19 cellular contexts compared by ENCODE assay signal in genomic region chrX:26328610-26329319, GRCh38.
DNase-seq lines count a peak whose midpoint lies in the region; ATAC-seq, FAIRE-seq and TF ChIP-seq lines count a peak whose summit lies in the region.
"Had no signal": no experiment of that assay in that cellular context is flagged by ENCODE, and none has a peak within 500 bp of the region (broad histone marks: within the 10 kb centered on the region; RNA-seq: fewer than 3 reads in every experiment).

No MANE protein-coding gene starts in this region.

- no peak overlapping the region for H3K9ac ChIP-seq in IMR-90 (ENCODE audit: low read depth, low read length)
- H3K9ac ChIP-seq: BLaER1 had no signal

- H2AFZ ChIP-seq in IMR-90 (replicated peaks; ENCODE audit: low read length, poor library complexity), result no peak overlapping the region

- no peak overlapping the region for H2BK15ac ChIP-seq in IMR-90 (ENCODE audit: low read depth, low read length)

- ATAC-seq in IMR-90 (ENCODE audit: low read depth), result no peak
- peak; percentile 38 for ATAC-seq in body of pancreas
- peak; percentile 35 to 63 (median 62) for ATAC-seq in pancreas
- ATAC-seq in GM21619 (IDR thresholded peaks at IDR 0.05; ENCODE audit: unreplicated experiment), result no peak
- no peak for ATAC-seq in HG03571 (IDR thresholded peaks at IDR 0.05; ENCODE audit: unreplicated experiment)
- ATAC-seq: CD8-positive, alpha-beta T cell; GM12878 had no signal

- no peak overlapping the region for H3K56ac ChIP-seq in IMR-90 (ENCODE audit: extremely low read depth, insufficient read depth, low read length)

- no peaks in the 10 kb centered on the region for H3K79me1 ChIP-seq in IMR-90 (ENCODE audit: low read depth in 1 of 2, low read length in 2 of 2)

- no peak overlapping the region for H2BK20ac ChIP-seq in IMR-90 (ENCODE audit: low read depth, low read length)

- no peak overlapping the region for H2BK120ac ChIP-seq in IMR-90 (ENCODE audit: low read depth, low read length)

- H4K91ac ChIP-seq in IMR-90 (ENCODE audit: insufficient read depth, low read depth, low read length), result no peak overlapping the region

- TF ChIP-seq POLR2A in IMR-90 (IDR thresholded peaks at IDR 0.05; ENCODE audit: low read depth, low read length) (no peak), body of pancreas (IDR thresholded peaks at IDR 0.05) (no peak)

- no peak for FAIRE-seq in pancreas (lab: Jason Lieb, UNC)
- FAIRE-seq: GM12878, H54 had no signal

- no peaks in the 10 kb centered on the region for H4K20me1 ChIP-seq in IMR-90 (ENCODE audit: insufficient read depth, low read length)
- H4K20me1 ChIP-seq: BLaER1 had no signal

- no peak overlapping the region for H2AK5ac ChIP-seq in IMR-90 (ENCODE audit: low read depth, low read length)

- POLR2A ChIA-PET in IMR-90 (lab: Charles Lee; ENCODE audit: unreplicated experiment), result no interaction called here

- no peak for TF ChIP-seq CTCF in IMR-90 (conservative IDR thresholded peaks at IDR 0.05; ENCODE audit: low read depth, low read length)
- TF ChIP-seq CTCF in body of pancreas (IDR thresholded peaks at IDR 0.05), result no peak
- TF ChIP-seq CTCF in pancreas (IDR thresholded peaks at IDR 0.05), result no peak

- no peaks in the 10 kb centered on the region for H3K4me1 ChIP-seq in IMR-90 (ENCODE audit: control insufficient read depth, insufficient read depth, low read length)
- no peaks in the 10 kb centered on the region for H3K4me1 ChIP-seq in body of pancreas
- peaks cover 0 to 2% (median 0%) of the 10 kb centered on the region in 3 donors for H3K4me1 ChIP-seq in pancreas
- H3K4me1 ChIP-seq: BLaER1, HAP-1 had no signal

- H3K27ac ChIP-seq in IMR-90 (ENCODE audit: insufficient read depth, low read length), result no peak overlapping the region
- H3K27ac ChIP-seq in body of pancreas, result no peak overlapping the region
- H3K27ac ChIP-seq in pancreas, result no peak overlapping the region
- H3K27ac ChIP-seq: BLaER1, C4-2B had no signal

- no peak overlapping the region for H4K5ac ChIP-seq in IMR-90 (ENCODE audit: low read depth, low read length)

- H3K4me3 ChIP-seq in IMR-90 (ENCODE audit: insufficient read depth, low read depth, low read length), result no peak overlapping the region
- H3K4me3 ChIP-seq in body of pancreas, result no peak overlapping the region
- H3K4me3 ChIP-seq in pancreas, result no peak overlapping the region
- H3K4me3 ChIP-seq: BLaER1, GM12878, HAP-1 had no signal

- CTCF ChIA-PET in IMR-90 (lab: Yijun Ruan, JAX), result no interaction called here

- H3K23ac ChIP-seq in IMR-90 (ENCODE audit: low read depth, low read length), result no peak overlapping the region

- H3K14ac ChIP-seq in IMR-90 (replicated peaks; ENCODE audit: low read depth, low read length), result no peak overlapping the region

- DNase-seq in IMR-90 (no peak), body of pancreas (no peak), pancreas (no peak), HK-2 (ENCODE audit: unreplicated experiment) (no peak)
- DNase-seq: CD4-positive, CD25-positive, alpha-beta regulatory T cell; CD8-positive, alpha-beta T cell; DMS 273 treated with DMSO at 0.1 percent for 48 hours; DMS79; EL; GDM1; GOT3; HFFc6 had no signal

- no peak overlapping the region for H2AK9ac ChIP-seq in IMR-90 (replicated peaks; ENCODE audit: low read depth, low read length, poor library complexity)

- H3K9me1 ChIP-seq in IMR-90 (ENCODE audit: insufficient read depth, low read length), result no peaks in the 10 kb centered on the region

- no peaks in the 10 kb centered on the region for H3K36me3 ChIP-seq in IMR-90 (ENCODE audit: control insufficient read depth, insufficient read depth, low read length)
- H3K36me3 ChIP-seq in body of pancreas (replicated peaks in 1 of 2; ENCODE audit: insufficient read depth in 1 of 2, low read depth in 2 of 2), result no peaks in the 10 kb centered on the region
- no peaks in the 10 kb centered on the region for H3K36me3 ChIP-seq in pancreas
- H3K36me3 ChIP-seq: BLaER1, HAP-1 had no signal

- no peak overlapping the region for H3K4me2 ChIP-seq in IMR-90 (ENCODE audit: low read depth, low read length)
- H3K4me2 ChIP-seq: BLaER1 had no signal

- dilution Hi-C loops in IMR-90 (cut with HindIII; ENCODE audit: low sequenced_read_pairs, unreplicated experiment), result no loop called here

- H3K9me3 ChIP-seq in IMR-90 (ENCODE audit: control insufficient read depth, insufficient read depth, low read length) (no peaks in the 10 kb centered on the region), body of pancreas (no peaks in the 10 kb centered on the region), pancreas (no peaks in the 10 kb centered on the region)
- H3K9me3 ChIP-seq: HAP-1 had no signal

- in situ Hi-C loops in IMR-90 (cut with MboI; ENCODE audit: low sequenced_read_pairs), result no loop called here

- H4K8ac ChIP-seq in IMR-90 (ENCODE audit: low read depth in 2 of 2, low read length in 2 of 2), result no peak overlapping the region

- intact Hi-C loops in IMR-90 (cut with micrococcal nuclease) (no loop called here), body of pancreas (cut with DNase I) (no loop called here), pancreas (cut with DNase I) (no loop called here)

- H3K18ac ChIP-seq in IMR-90 (ENCODE audit: low read depth, low read length), result no peak overlapping the region

- no peak for TF ChIP-seq RAD21 in IMR-90 (IDR thresholded peaks at IDR 0.05; ENCODE audit: low read length)

- no peak overlapping the region for H3K4ac ChIP-seq in IMR-90 (ENCODE audit: low read depth, low read length)

- no TSS peak for BruUV-seq in IMR-90 (replicated peaks; lab: Mats Ljungman, UMichigan)

- no peak overlapping the region for H2BK5ac ChIP-seq in IMR-90 (ENCODE audit: low read depth, low read length, poor library complexity, severe bottlenecking)

- WGBS in IMR-90 (ENCODE audit: extremely low coverage in 2 of 2, insufficient read length in 1 of 2), 2 experiments, result no CpG with 5 or more reads among the region's 3 CpGs
- WGBS in body of pancreas, 2 donors, result 34 to 39% methylated on average over 3 of the region's 3 CpGs
- 32 to 40% methylated on average over 3 of the region's 3 CpGs for WGBS in pancreas, 2 donors

- no peaks in the 10 kb centered on the region for H3K27me3 ChIP-seq in IMR-90 (ENCODE audit: control insufficient read depth, insufficient read depth, low read length)
- no peaks in the 10 kb centered on the region for H3K27me3 ChIP-seq in body of pancreas
- H3K27me3 ChIP-seq in pancreas, result no peaks in the 10 kb centered on the region

TF ChIP-seq in IMR-90, 13 proteins besides CTCF, POLR2A, EP300 and RAD21:
- TF ChIP-seq NFE2L2 (IDR thresholded peaks at IDR 0.05; ENCODE audit: low read depth, low read length) (no peak), MAFK (IDR thresholded peaks at IDR 0.05; ENCODE audit: low read depth, low read length) (peak; percentile 87)

Comparison
In these comparisons a context has a peak if more than half of its experiments do, and no peak if none do; other contexts are left out.
1. ATAC-seq: peak in body of pancreas (single experiment) and pancreas (4 of 4); none in IMR-90 (single experiment), GM21619 (single experiment) and HG03571 (single experiment).